Comparison of ENCODE assay signal across 35 cellular contexts in genomic region chr12:14941369-14941768, GRCh38. TPM values are rescaled to one million over a fixed set of nuclear protein-coding genes. Genes with fewer than 3 reads are reported as not detected.
"Had no signal": no experiment of that assay in that cellular context is flagged by ENCODE, and none has a peak within 500 bp of the region (broad histone marks: within the 10 kb centered on the region; RNA-seq: fewer than 3 reads in every experiment).

No MANE protein-coding gene starts in this region.

- H3K9ac ChIP-seq: parathyroid adenoma had no signal

- H3K4me1 Mint-ChIP-seq: neural crest cell had no signal

- H3K27me3 ChIP-seq: breast epithelium, sigmoid colon, suprapubic skin, tibial artery, upper lobe of right lung had no signal

- ATAC-seq: activated CD4-positive, CD25-positive, alpha-beta regulatory T cell treated with anti-CD3 and anti-CD28 coated beads, Interleukin-2, amount 50 U/mL, for 24 hours; activated CD8-positive, alpha-beta memory T cell treated with anti-CD3 and anti-CD28 coated beads, Interleukin-2, amount 10 ng/mL, durations not matched to agents 7 days and 5 days; esophagus mucosa; left cardiac atrium; left ventricle myocardium superior; mucosa of descending colon; psoas muscle; upper lobe of right lung had no signal

- H3K9me3 Mint-ChIP-seq: activated CD4-positive, alpha-beta memory T cell treated with anti-CD3 and anti-CD28 coated beads, Interleukin-2, amount 10 ng/mL, durations not matched to agents 7 days and 5 days; activated CD4-positive, alpha-beta T cell treated with anti-CD3 and anti-CD28 coated beads, Interleukin-2, amount 10 ng/mL, durations not matched to agents 7 days and 5 days; dendritic cell treated with granulocyte-macrophage colony-stimulating factor and Interleukin-4, amounts not matched to agents 40 ng/mL and 50 ng/mL, for 4 days; endodermal cell had no signal

- H3K79me2 ChIP-seq: parathyroid adenoma had no signal

- H3K27ac ChIP-seq: breast epithelium, parathyroid adenoma, psoas muscle, sigmoid colon, suprapubic skin, tibial artery, upper lobe of right lung, WERI-Rb-1 had no signal

- DNase-seq: activated CD4-positive, alpha-beta memory T cell treated with anti-CD3 and anti-CD28 coated beads, Interleukin-2, amount 10 ng/mL, durations not matched to agents 7 days and 5 days; activated CD4-positive, alpha-beta T cell treated with anti-CD3 and anti-CD28 coated beads, Interleukin-2, amount 10 ng/mL, durations not matched to agents 7 days and 5 days; activated CD8-positive, alpha-beta memory T cell treated with anti-CD3 and anti-CD28 coated beads, Interleukin-2, amount 10 ng/mL, durations not matched to agents 7 days and 5 days; activated effector memory CD4-positive, alpha-beta T cell treated with Interleukin-2 at 50 U/mL for 16 hours; activated naive CD4-positive, alpha-beta T cell treated with anti-CD3 and anti-CD28 coated beads, Interleukin-2, amount 50 U/mL, for 16 hours; central memory CD4-positive, alpha-beta T cell; endodermal cell; foreskin fibroblast; head of caudate nucleus; hippocampal formation; left cardiac atrium; left ventricle myocardium superior; mucosa of descending colon; occipital lobe; psoas muscle; sigmoid colon; small intestine; stimulated activated CD4-positive, alpha-beta T cell treated with anti-CD3 and anti-CD28 coated beads, Interleukin-4, amount 100 ng/mL, for 4 hours; stimulated activated CD8-positive, alpha-beta memory T cell treated with anti-CD3 and anti-CD28 coated beads, Interleukin-4, amount 100 ng/mL, for 48 hours; T1000; tibial artery; upper lobe of right lung; WERI-Rb-1 had no signal

- H3K9me3 ChIP-seq: breast epithelium, mucosa of descending colon, psoas muscle, sigmoid colon, suprapubic skin, tibial artery, upper lobe of right lung had no signal

- H3K27ac Mint-ChIP-seq: activated CD4-positive, alpha-beta memory T cell treated with anti-CD3 and anti-CD28 coated beads, Interleukin-2, amount 10 ng/mL, durations not matched to agents 7 days and 5 days; endodermal cell had no signal

- H3K27me3 Mint-ChIP-seq: activated CD4-positive, alpha-beta memory T cell treated with anti-CD3 and anti-CD28 coated beads, Interleukin-2, amount 10 ng/mL, durations not matched to agents 7 days and 5 days; activated CD4-positive, alpha-beta T cell treated with anti-CD3 and anti-CD28 coated beads, Interleukin-2, amount 10 ng/mL, durations not matched to agents 7 days and 5 days; activated CD8-positive, alpha-beta memory T cell treated with anti-CD3 and anti-CD28 coated beads, Interleukin-2, amount 10 ng/mL, durations not matched to agents 7 days and 5 days; dendritic cell treated with granulocyte-macrophage colony-stimulating factor and Interleukin-4, amounts not matched to agents 40 ng/mL and 50 ng/mL, for 4 days had no signal

- H3K4me3 Mint-ChIP-seq: activated CD4-positive, alpha-beta memory T cell treated with anti-CD3 and anti-CD28 coated beads, Interleukin-2, amount 10 ng/mL, durations not matched to agents 7 days and 5 days; activated CD4-positive, alpha-beta T cell treated with anti-CD3 and anti-CD28 coated beads, Interleukin-2, amount 10 ng/mL, durations not matched to agents 7 days and 5 days; activated CD8-positive, alpha-beta memory T cell treated with anti-CD3 and anti-CD28 coated beads, Interleukin-2, amount 10 ng/mL, durations not matched to agents 7 days and 5 days; dendritic cell treated with granulocyte-macrophage colony-stimulating factor and Interleukin-4, amounts not matched to agents 40 ng/mL and 50 ng/mL, for 4 days; endodermal cell; neural crest cell had no signal

- H3K36me3 ChIP-seq: breast epithelium, sigmoid colon, WERI-Rb-1 had no signal

- H3K4me1 ChIP-seq: breast epithelium, parathyroid adenoma, psoas muscle had no signal

- H2AFZ ChIP-seq: parathyroid adenoma had no signal

- H3K4me3 ChIP-seq: breast epithelium, mucosa of descending colon, psoas muscle, sigmoid colon, suprapubic skin, tibial artery, upper lobe of right lung had no signal

RNA-seq across cellular contexts. Expression of gene ERP27, which starts 3.0 kb away (rescaled TPM):
- total RNA-seq: lung microvascular endothelial cell, myocyte, neural crest cell, occipital lobe, sigmoid colon had no signal

RNA-seq across cellular contexts. Expression of gene ARHGDIB, which starts 20.0 kb away (rescaled TPM):
- total RNA-seq: myocyte had no signal

RNA-seq across cellular contexts. Expression of gene PDE6H, which starts 31.5 kb away (rescaled TPM):
- total RNA-seq: activated CD4-positive, alpha-beta memory T cell treated with anti-CD3 and anti-CD28 coated beads, Interleukin-2, amount 10 ng/mL, durations not matched to agents 7 days and 5 days; activated CD4-positive, alpha-beta T cell treated with anti-CD3 and anti-CD28 coated beads, Interleukin-2, amount 10 ng/mL, durations not matched to agents 7 days and 5 days; activated CD8-positive, alpha-beta memory T cell treated with anti-CD3 and anti-CD28 coated beads, Interleukin-2, amount 10 ng/mL, durations not matched to agents 7 days and 5 days; breast epithelium; endodermal cell; esophagus mucosa; left cardiac atrium; left ventricle myocardium superior; lung microvascular endothelial cell; mesenteric fat pad; myocyte; neural crest cell; occipital lobe; psoas muscle; sigmoid colon; suprapubic skin; T-helper 1 cell treated with Interleukin-12 subunit alpha and Interleukin-12 subunit beta and Interleukin-4 antibody, amounts not matched to agents 30 ng/mL and 1 ng/mL, for 36 hours; upper lobe of right lung had no signal
- polyA plus RNA-seq: keratinocyte, psoas muscle, sigmoid colon, small intestine had no signal

RNA-seq across cellular contexts. Expression of gene MGP, which starts 55.7 kb away (rescaled TPM):
- total RNA-seq: activated CD4-positive, alpha-beta memory T cell treated with anti-CD3 and anti-CD28 coated beads, Interleukin-2, amount 10 ng/mL, durations not matched to agents 7 days and 5 days; activated CD8-positive, alpha-beta memory T cell treated with anti-CD3 and anti-CD28 coated beads, Interleukin-2, amount 10 ng/mL, durations not matched to agents 7 days and 5 days; endodermal cell; myocyte; neural crest cell had no signal
